ENCODE assay signal across 9 cellular contexts in genomic region chr3:102529452-102529851, GRCh38.
DNase-seq lines count a peak whose midpoint lies in the region; ATAC-seq, FAIRE-seq and TF ChIP-seq lines count a peak whose summit lies in the region.
"Had no signal": no experiment of that assay in that cellular context is flagged by ENCODE, and none has a peak within 500 bp of the region (broad histone marks: within the 10 kb centered on the region; RNA-seq: fewer than 3 reads in every experiment).

No MANE protein-coding gene starts in this region.

- no peak overlapping the region for H3K9ac ChIP-seq in astrocyte (ENCODE audit: low read length)
- H3K9ac ChIP-seq in keratinocyte (ENCODE audit: control insufficient read depth, extremely low read depth, insufficient read depth, low read length) = no peak overlapping the region

- no peak overlapping the region for H3K4me2 ChIP-seq in astrocyte (ENCODE audit: low read length)
- H3K4me2 ChIP-seq in keratinocyte (ENCODE audit: control insufficient read depth, extremely low read depth, insufficient read depth, low read depth, low read length) = no peak overlapping the region

- H3K9me1 ChIP-seq in keratinocyte (ENCODE audit: control insufficient read depth, extremely low read depth, insufficient read depth, low read length) = no peaks in the 10 kb centered on the region

- H3K27ac ChIP-seq in AG04450 (ENCODE audit: low read depth, low read length) = no peak overlapping the region
- H3K27ac ChIP-seq in astrocyte (ENCODE audit: low read depth, low read length) = no peak overlapping the region
- H3K27ac ChIP-seq in keratinocyte (ENCODE audit: control insufficient read depth, insufficient read depth, low read length) = no peak overlapping the region

- peaks cover 7% of the 10 kb centered on the region; the same call in 1 of the 2 replicates for H3K27me3 Mint-ChIP-seq in HFFc6 (ENCODE audit: insufficient read depth)
- H3K27me3 Mint-ChIP-seq in astrocyte (ENCODE audit: low read depth, unreplicated experiment) = no peaks in the 10 kb centered on the region

- H3K4me3 Mint-ChIP-seq in HFFc6 = no peak overlapping the region
- H3K4me3 Mint-ChIP-seq in astrocyte (ENCODE audit: unreplicated experiment) = no peak overlapping the region

- H3K9me3 Mint-ChIP-seq in HFFc6 (no peaks in the 10 kb centered on the region), astrocyte (ENCODE audit: unreplicated experiment) (no peaks in the 10 kb centered on the region)

- H2AFZ ChIP-seq in astrocyte (ENCODE audit: low read depth, low read length) = no peak overlapping the region
- H2AFZ ChIP-seq in keratinocyte (ENCODE audit: control insufficient read depth, low read length) = no peak overlapping the region

- DNase-seq in AG04450 (ENCODE audit: low read depth, low spot score) (peak; percentile 3), HFFc6 (no peak), astrocyte (ENCODE audit: low read depth) (no peak), keratinocyte (ENCODE audit: low read depth, low spot score) (no peak), NCI-H2171 treated with DMSO at 0.1 percent for 48 hours (lab: John Stamatoyannopoulos, UW) (no peak)
- DNase-seq in effector CD8-positive, alpha-beta T cell (lab: John Stamatoyannopoulos, UW) = no peak
- no peak for DNase-seq in effector CD4-positive, alpha-beta T cell

- H3K27me3 ChIP-seq in AG04450 (ENCODE audit: control insufficient read depth, insufficient read depth, low read length) = no peaks in the 10 kb centered on the region
- no peaks in the 10 kb centered on the region for H3K27me3 ChIP-seq in astrocyte (ENCODE audit: insufficient read depth, low read length)
- H3K27me3 ChIP-seq in keratinocyte (ENCODE audit: control insufficient read depth, extremely low read depth, insufficient read depth, low read length) = no peaks in the 10 kb centered on the region

- CTCF ChIA-PET in AG04450 (lab: Charles Lee) = interaction anchor here (0.6 to 7.3 kb wide), 6 partner anchors 289 to 601 kb away, joined by 3 to 98 read pairs (median 6); no protein-coding TSS in a partner anchor

- H3K4me1 Mint-ChIP-seq in HFFc6 (ENCODE audit: low read depth) (peaks cover 8% of the 10 kb centered on the region), astrocyte (ENCODE audit: low read depth, unreplicated experiment) (peaks cover 17% of the 10 kb centered on the region)

- POLR2A ChIA-PET in AG04450 (lab: Yijun Ruan, JAX) = no interaction called here

- TF ChIP-seq CTCF in AG04450 (IDR thresholded peaks at IDR 0.05; ENCODE audit: low read depth, low read length) (peak; percentile 58), HFFc6 (IDR thresholded peaks at IDR 0.05) (peak; percentile 50), astrocyte (IDR thresholded peaks at IDR 0.05; ENCODE audit: insufficient read depth, low read depth, low read length) (peak; percentile 17), keratinocyte (optimal IDR thresholded peaks at IDR 0.05 in 1 of 3, IDR thresholded peaks at IDR 0.05 in 1 of 3, conservative IDR thresholded peaks at IDR 0.05 in 1 of 3; ENCODE audit: extremely low read depth in 1 of 3, insufficient read depth in 2 of 3, low read length in 3 of 3) (peak; percentile 51 to 79 (median 71))

- no peak overlapping the region for H3K27ac Mint-ChIP-seq in HFFc6
- no peak overlapping the region for H3K27ac Mint-ChIP-seq in astrocyte (ENCODE audit: unreplicated experiment)

- H3K4me3 ChIP-seq in AG04450 (ENCODE audit: low read depth, low read length) (no peak overlapping the region), astrocyte (ENCODE audit: insufficient read depth, low read depth, low read length) (no peak overlapping the region), keratinocyte (ENCODE audit: control insufficient read depth in 2 of 3, extremely low read depth in 1 of 3, insufficient read depth in 2 of 3, low read depth in 1 of 3, low read length in 3 of 3) (no peak overlapping the region)

- H3K36me3 ChIP-seq in astrocyte (ENCODE audit: insufficient read depth, low read length) (no peaks in the 10 kb centered on the region), keratinocyte (ENCODE audit: control insufficient read depth in 2 of 2, extremely low read depth in 1 of 2, insufficient read depth in 2 of 2, low read length in 2 of 2) (no peaks in the 10 kb centered on the region)

- no peaks in the 10 kb centered on the region for H4K20me1 ChIP-seq in astrocyte (ENCODE audit: insufficient read depth, low read length)
- H4K20me1 ChIP-seq in keratinocyte (ENCODE audit: control insufficient read depth, extremely low read depth, insufficient read depth, low read length) = no peaks in the 10 kb centered on the region

- H3K79me2 ChIP-seq in astrocyte (ENCODE audit: insufficient read depth, low read length) (no peaks in the 10 kb centered on the region), keratinocyte (ENCODE audit: control insufficient read depth, insufficient read depth, low read length) (no peaks in the 10 kb centered on the region)

- FAIRE-seq in astrocyte (lab: Jason Lieb, UNC) (no peak), keratinocyte (lab: Jason Lieb, UNC) (peak; percentile 85)

- H3K9me3 ChIP-seq in AG04450 (ENCODE audit: control insufficient read depth, insufficient read depth, low read length) (no peaks in the 10 kb centered on the region), astrocyte (ENCODE audit: insufficient read depth, low read depth, low read length) (no peaks in the 10 kb centered on the region), keratinocyte (ENCODE audit: control insufficient read depth, low read depth, low read length) (no peaks in the 10 kb centered on the region)

- H3K4me1 ChIP-seq in astrocyte (ENCODE audit: insufficient read depth, low read length) (no peaks in the 10 kb centered on the region), keratinocyte (ENCODE audit: control insufficient read depth, extremely low read depth, insufficient read depth, low read length) (peaks cover 3% of the 10 kb centered on the region)

- ATAC-seq in GM19452 (IDR thresholded peaks at IDR 0.05; ENCODE audit: unreplicated experiment) = no peak
- ATAC-seq: activated CD4-positive, CD25-positive, alpha-beta regulatory T cell treated with anti-CD3 and anti-CD28 coated beads, Interleukin-2, amount 50 U/mL, for 24 hours had no signal

- no peaks in the 10 kb centered on the region for H3K36me3 Mint-ChIP-seq in HFFc6 (ENCODE audit: low read depth)
- H3K36me3 Mint-ChIP-seq in astrocyte (ENCODE audit: low read depth, unreplicated experiment) = no peaks in the 10 kb centered on the region

- dilution Hi-C loops in keratinocyte (cut with MboI; ENCODE audit: extremely low pct_ligation_motif_present, low sequenced_read_pairs) = loop anchor here (25.0 kb wide), 1 partner anchor 292 kb away; no protein-coding TSS in a partner anchor

Comparison
In these comparisons a context has a peak if more than half of its experiments do, and no peak if none do; other contexts are left out.
1. CTCF ChIP-seq: peak in every context shown above with its lines; median percentile 71 in keratinocyte; 58 in AG04450; 50 in HFFc6; 17 in astrocyte.